Comparison of ENCODE assay signal across 8 cellular contexts in the genomic region with DNA sequence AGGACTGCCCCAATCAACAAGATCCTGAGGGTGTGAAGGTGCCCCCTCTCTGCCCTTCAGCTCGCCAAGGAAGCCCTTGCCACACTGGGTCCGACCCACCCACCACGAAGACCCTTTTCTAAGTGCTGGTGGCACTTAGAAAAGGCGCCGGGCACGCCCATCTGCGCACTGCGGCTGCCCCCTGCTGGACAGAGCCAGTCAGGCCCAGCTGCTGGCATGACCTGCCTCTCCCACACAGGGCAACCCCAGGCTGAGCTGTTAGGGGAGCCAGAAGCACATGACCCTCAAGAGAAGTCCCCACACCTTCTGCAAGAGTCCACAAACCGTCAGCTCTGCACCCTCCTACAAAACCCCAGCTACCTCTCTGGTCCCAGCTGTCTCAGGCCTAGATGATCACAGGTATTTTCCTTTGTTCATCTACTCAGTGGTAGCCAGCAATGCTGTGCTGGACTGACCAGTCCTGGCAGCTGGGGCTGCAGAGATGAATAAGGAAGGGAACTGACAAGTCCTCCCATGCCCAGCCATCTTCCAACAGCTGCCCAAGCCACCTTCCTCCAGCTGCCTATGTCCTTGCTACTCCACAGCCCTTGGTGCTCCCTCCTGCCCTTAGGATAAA. TPM values are rescaled to one million over a fixed set of nuclear protein-coding genes. Genes with fewer than 3 reads are reported as not detected.
DNase-seq lines count a peak whose midpoint lies in the region; ATAC-seq and TF ChIP-seq lines count a peak whose summit lies in the region.

No MANE protein-coding gene starts in this region.

- intact Hi-C loops in dorsolateral prefrontal cortex (cut with DNase I) = loop anchor here (2.0 to 10.0 kb wide), 10 partner anchors 107 to 860 kb away; a partner anchor contains a TSS

- ATAC-seq in GM21381 (IDR thresholded peaks at IDR 0.05; ENCODE audit: unreplicated experiment) = peak; percentile 61

- H3K4me3 ChIP-seq in dorsolateral prefrontal cortex = no peak overlapping the region

- no peak overlapping the region for H3K27ac ChIP-seq in dorsolateral prefrontal cortex

- TF ChIP-seq CTCF in AG09319 (IDR thresholded peaks at IDR 0.05; ENCODE audit: low read depth, low read length) (peak; percentile 92), dorsolateral prefrontal cortex (IDR thresholded peaks at IDR 0.05 in 54 of 56, conservative IDR thresholded peaks at IDR 0.05 in 2 of 56; ENCODE audit: low read depth in 1 of 56, partially characterized antibody in 56 of 56) (peak; percentile 85 to 99 (median 96))

- DNase-seq in AG09319 (ENCODE audit: extremely low read depth, low read depth) (peak; percentile 1), NCI-H345 (lab: John Stamatoyannopoulos, UW) (peak; percentile 69), dorsolateral prefrontal cortex (peak; percentile 61 to 86 (median 77)), medulla oblongata (ENCODE audit: extremely low spot score) (peak; percentile 79), NCI-H1048 (lab: John Stamatoyannopoulos, UW) (no peak)
- DNase-seq in activated CD4-positive, alpha-beta T cell treated with anti-CD3 and anti-CD28 coated beads, Interleukin-2, amount 50 U/mL, for 4 hours = peak; percentile 58 to 67
- peak; percentile 39 to 42 for DNase-seq in stimulated activated CD8-positive, alpha-beta memory T cell treated with anti-CD3 and anti-CD28 coated beads, Interleukin-15, amount 100 ng/mL, for 48 hours (ENCODE audit: low read depth in 2 of 2)

- H3K27me3 ChIP-seq in dorsolateral prefrontal cortex = peaks cover 0 to 11% (median 0%) of the 10 kb centered on the region in 45 donors

RNA-seq across cellular contexts. Expression of a gene that starts 40.0 kb away (rescaled TPM):
- 1 to 10 TPM in 96 of 120 experiments, under 1 TPM in 24; 0.46 to 7.2 (median 1.7) TPM for total RNA-seq in dorsolateral prefrontal cortex
